In the genomic region with DNA sequence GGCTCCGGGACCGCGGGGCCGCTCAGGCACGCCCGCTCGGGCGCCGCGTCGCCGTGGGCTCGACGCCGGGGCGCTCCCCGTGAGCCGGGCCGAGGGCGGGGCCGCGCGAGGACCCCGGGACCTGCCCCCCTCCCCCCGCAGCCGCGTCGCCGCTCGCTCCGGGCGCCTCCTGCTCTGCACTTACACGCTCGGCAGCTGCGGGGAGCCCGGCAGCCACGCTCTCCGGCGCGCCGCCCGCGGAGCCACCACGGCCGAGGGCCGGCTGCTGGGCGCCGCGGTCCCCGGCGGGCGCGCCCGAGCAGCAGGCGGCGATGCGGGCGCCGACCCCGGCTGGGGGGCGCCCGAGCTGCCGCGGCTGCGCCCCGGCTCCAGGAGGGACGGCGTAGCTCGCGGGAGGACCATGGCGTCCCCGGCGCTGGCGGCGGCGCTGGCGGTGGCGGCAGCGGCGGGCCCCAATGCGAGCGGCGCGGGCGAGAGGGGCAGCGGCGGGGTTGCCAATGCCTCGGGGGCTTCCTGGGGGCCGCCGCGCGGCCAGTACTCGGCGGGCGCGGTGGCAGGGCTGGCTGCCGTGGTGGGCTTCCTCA, we compare ENCODE assay signal across 8 cellular contexts. TPM values are rescaled to one million over a fixed set of nuclear protein-coding genes. Genes with fewer than 3 reads are reported as not detected.
DNase-seq lines count a peak whose midpoint lies in the region; ATAC-seq and TF ChIP-seq lines count a peak whose summit lies in the region.

A gene (plus strand): TSS at position 179 of the 584 bp plus-strand sequence. CDS start 222 bp downstream, at position 401.

- no peak for TF ChIP-seq EP300 in transverse colon (IDR thresholded peaks at IDR 0.05; ENCODE audit: low read depth)

- H3K27me3 ChIP-seq in kidney epithelial cell (ENCODE audit: control insufficient read depth, insufficient read depth, low read length) (peaks cover 58% of the 10 kb centered on the region), thyroid gland (peaks cover 6% of the 10 kb centered on the region), transverse colon (peaks cover 57% of the 10 kb centered on the region)

- H3K9me3 ChIP-seq in thyroid gland, result no peaks in the 10 kb centered on the region
- no peaks in the 10 kb centered on the region for H3K9me3 ChIP-seq in transverse colon

- H3K4me3 ChIP-seq in astrocyte of the cerebellum (ENCODE audit: low read depth, low read length) (peak within 1 kb of the TSS; percentile 24), kidney epithelial cell (ENCODE audit: low read depth, low read length) (peak within 1 kb of the TSS; percentile 13), thyroid gland (replicated peaks in 1 of 3) (no peak within 1 kb of the TSS), transverse colon (peak within 1 kb of the TSS in 2 of 4 donors; percentile 32 to 36)

- intact Hi-C loops in thyroid gland (cut with DNase I) (no loop called here), transverse colon (cut with DNase I; ENCODE audit: low total_unique reads) (no loop called here), sciatic nerve (cut with DNase I) (no loop called here)

- H3K4me1 ChIP-seq in thyroid gland (peaks cover 0 to 3% of the 10 kb centered on the region in 2 donors), transverse colon (peaks cover 0 to 8% (median 4%) of the 10 kb centered on the region in 4 donors)

- TF ChIP-seq CTCF in astrocyte of the cerebellum (IDR thresholded peaks at IDR 0.05; ENCODE audit: low read depth, low read length, missing control alignments) (no peak), kidney epithelial cell (IDR thresholded peaks at IDR 0.05; ENCODE audit: insufficient read depth, low read length, poor library complexity, severe bottlenecking) (no peak), thyroid gland (IDR thresholded peaks at IDR 0.05) (no peak), transverse colon (IDR thresholded peaks at IDR 0.05) (no peak)

- DNase-seq in NCI-H748 (lab: John Stamatoyannopoulos, UW; ENCODE audit: unreplicated experiment) (peak; percentile 16), NCI-H748 treated with DMSO at 0.1 percent for 48 hours (lab: John Stamatoyannopoulos, UW) (no peak), astrocyte of the cerebellum (ENCODE audit: low read depth) (no peak), kidney epithelial cell (ENCODE audit: low read depth) (no peak), thyroid gland (peak; percentile 24 to 35), transverse colon (no peak), NCI-H510A treated with DMSO at 0.1 percent for 48 hours (lab: John Stamatoyannopoulos, UW) (no peak), sciatic nerve (ENCODE audit: low spot score) (no peak)

- H3K36me3 ChIP-seq in kidney epithelial cell (ENCODE audit: control insufficient read depth, insufficient read depth, low read length) (no peaks in the 10 kb centered on the region), thyroid gland (no peaks in the 10 kb centered on the region), transverse colon (no peaks in the 10 kb centered on the region)

- TF ChIP-seq POLR2A in thyroid gland (IDR thresholded peaks at IDR 0.05) (no peak), transverse colon (IDR thresholded peaks at IDR 0.05) (no peak)

- ATAC-seq in sciatic nerve, result no peak

- H3K27ac ChIP-seq in thyroid gland (no peak within 1 kb of the TSS), transverse colon (peak within 1 kb of the TSS in 1 of 4 donors; percentile 16)

- in situ Hi-C loops in astrocyte of the cerebellum (cut with HindIII; ENCODE audit: low sequenced_read_pairs) (no loop called here), transverse colon (cut with MboI; ENCODE audit: low pct_ligation_motif_present in 1 of 4, low pct_unique_long_range_greater_than_20kb in 1 of 4, low sequenced_read_pairs in 3 of 4) (no loop called here)

- no CpG with 5 or more reads among the region's 97 CpGs for WGBS in thyroid gland, 2 donors
- WGBS in transverse colon (ENCODE audit: low coverage in 1 of 2), 2 donors, result 11% methylated on average over 18 of the region's 97 CpGs; no CpG with 5 or more reads in 1 of the 2 donors

RNA-seq across cellular contexts. Expression of the gene that starts here (rescaled TPM):
- 1.0 and 2.8 TPM in 2 replicates for total RNA-seq in kidney epithelial cell
- total RNA-seq in thyroid gland, result 1 to 10 TPM in 2 of 4 donors, under 1 TPM in 2; 0.45 to 3.5 (median 1.1) TPM
- 1 to 10 TPM in 2 of 4 donors, under 1 TPM in 1, not detected in 1; 0.96 to 1.6 (median 1.1) TPM for total RNA-seq in transverse colon
- total RNA-seq in sciatic nerve, result 4.8 TPM

Comparison
In these comparisons a context has a peak if more than half of its experiments do, and no peak if none do; other contexts are left out.
1. DNase-seq: peak in NCI-H748 (single experiment) and thyroid gland (2 of 2); none in NCI-H748 treated with DMSO at 0.1 percent for 48 hours (single experiment), astrocyte of the cerebellum (single experiment), kidney epithelial cell (single experiment), transverse colon (single experiment), NCI-H510A treated with DMSO at 0.1 percent for 48 hours (single experiment) and sciatic nerve (single experiment).
2. H3K4me3 ChIP-seq: peak in astrocyte of the cerebellum (single experiment) and kidney epithelial cell (single experiment); none in thyroid gland (0 of 3).